Comparison of ENCODE assay signal across 9 cellular contexts in genomic region chr10:48614481-48615383, GRCh38. TPM values are rescaled to one million over a fixed set of nuclear protein-coding genes. Genes with fewer than 3 reads are reported as not detected.
DNase-seq lines count a peak whose midpoint lies in the region; ATAC-seq, FAIRE-seq and TF ChIP-seq lines count a peak whose summit lies in the region.
"Had no signal": no experiment of that assay in that cellular context is flagged by ENCODE, and none has a peak within 500 bp of the region (broad histone marks: within the 10 kb centered on the region; RNA-seq: fewer than 3 reads in every experiment).

No MANE protein-coding gene starts in this region.

- no peak overlapping the region for H3K4me3 ChIP-seq in AG04450 (ENCODE audit: low read depth, low read length)

- H3K9me3 ChIP-seq in AG04450 (ENCODE audit: control insufficient read depth, insufficient read depth, low read length) = no peaks in the 10 kb centered on the region

- H3K27me3 Mint-ChIP-seq in activated CD4-positive, alpha-beta T cell treated with anti-CD3 and anti-CD28 coated beads, Interleukin-2, amount 10 ng/mL, durations not matched to agents 24 days and 14 days = peaks cover 35% of the 10 kb centered on the region

- TF ChIP-seq CTCF in AG04450 (IDR thresholded peaks at IDR 0.05; ENCODE audit: low read depth, low read length) = peak; percentile 45

- H3K27me3 ChIP-seq in AG04450 (ENCODE audit: control insufficient read depth, insufficient read depth, low read length) = no peaks in the 10 kb centered on the region

- no peak overlapping the region for H3K27ac ChIP-seq in AG04450 (ENCODE audit: low read depth, low read length)

- POLR2A ChIA-PET in AG04450 (lab: Yijun Ruan, JAX) = interaction anchor here (0.7 kb wide), 1 partner anchor 8 kb away, joined by 5 read pairs; no protein-coding TSS in a partner anchor

- H3K4me1 Mint-ChIP-seq in activated CD4-positive, alpha-beta T cell treated with anti-CD3 and anti-CD28 coated beads, Interleukin-2, amount 10 ng/mL, durations not matched to agents 24 days and 14 days = no peaks in the 10 kb centered on the region

- ATAC-seq in HG03432 (IDR thresholded peaks at IDR 0.05; ENCODE audit: unreplicated experiment) = peak; percentile 75

- no peaks in the 10 kb centered on the region for H3K36me3 Mint-ChIP-seq in activated CD4-positive, alpha-beta T cell treated with anti-CD3 and anti-CD28 coated beads, Interleukin-2, amount 10 ng/mL, durations not matched to agents 24 days and 14 days (ENCODE audit: low read depth)

- peaks cover 3% of the 10 kb centered on the region for H3K9me3 Mint-ChIP-seq in activated CD4-positive, alpha-beta T cell treated with anti-CD3 and anti-CD28 coated beads, Interleukin-2, amount 10 ng/mL, durations not matched to agents 24 days and 14 days

- DNase-seq in AG04450 (ENCODE audit: low read depth, low spot score) (no peak), GM19239 (ENCODE audit: insufficient read length, low spot score) (no peak), dedifferentiated amniotic fluid mesenchymal stem cell (ENCODE audit: extremely low spot score) (peak; percentile 56), globus pallidus (ENCODE audit: low spot score) (no peak), T-helper 2 cell (no peak), NCI-H524 (lab: John Stamatoyannopoulos, UW) (no peak)
- DNase-seq in activated CD4-positive, alpha-beta T cell treated with anti-CD3 and anti-CD28 coated beads, Interleukin-2, amount 10 ng/mL, durations not matched to agents 24 days and 14 days = no peak
- DNase-seq: NCI-H774 had no signal

- CTCF ChIA-PET in AG04450 (lab: Charles Lee) = interaction anchor here (0.6 to 2.6 kb wide), 23 partner anchors 8 to 251 kb away, joined by 3 to 26 read pairs (median 4); partner anchors contain the start of gene ARHGAP22

- no peak overlapping the region for H3K27ac Mint-ChIP-seq in activated CD4-positive, alpha-beta T cell treated with anti-CD3 and anti-CD28 coated beads, Interleukin-2, amount 10 ng/mL, durations not matched to agents 24 days and 14 days

- intact Hi-C loops in activated CD4-positive, alpha-beta T cell treated with anti-CD3 and anti-CD28 coated beads, Interleukin-2, amount 10 ng/mL, durations not matched to agents 24 days and 14 days (cut with micrococcal nuclease) = no loop called here

- peak; percentile 96 for FAIRE-seq in GM19239 (lab: Jason Lieb, UNC)

- H3K4me3 Mint-ChIP-seq in activated CD4-positive, alpha-beta T cell treated with anti-CD3 and anti-CD28 coated beads, Interleukin-2, amount 10 ng/mL, durations not matched to agents 24 days and 14 days = no peak overlapping the region

RNA-seq across cellular contexts. Expression of gene ARHGAP22, which starts 9.9 kb away (rescaled TPM):
- polyA plus RNA-seq in AG04450 (2011; rRNA removed) = 8.2 and 9.6 TPM in 2 replicates
- 13.6 and 14.3 TPM in 2 replicates for polyA minus RNA-seq in AG04450 (2011; rRNA and poly(A)+ RNA removed)
- total RNA-seq in activated CD4-positive, alpha-beta T cell treated with anti-CD3 and anti-CD28 coated beads, Interleukin-2, amount 10 ng/mL, durations not matched to agents 24 days and 14 days = not detected in 2 replicates
